Comparison of ENCODE assay signal across 10 cellular contexts in genomic region chr4:39700500-39700899, GRCh38. TPM values are rescaled to one million over a fixed set of nuclear protein-coding genes. Genes with fewer than 3 reads are reported as not detected.
DNase-seq lines count a peak whose midpoint lies in the region; TF ChIP-seq lines count a peak whose summit lies in the region.
"Had no signal": no experiment of that assay in that cellular context is flagged by ENCODE, and none has a peak within 500 bp of the region (broad histone marks: within the 10 kb centered on the region; RNA-seq: fewer than 3 reads in every experiment).

No MANE protein-coding gene starts in this region.

- H3K79me1 ChIP-seq in H9 (ENCODE audit: insufficient read depth, low read depth, low read length, poor library complexity, severe bottlenecking) = no peaks in the 10 kb centered on the region

- no peak for TF ChIP-seq POLR2A in tibial nerve (IDR thresholded peaks at IDR 0.05)

- H2BK20ac ChIP-seq in H9 (ENCODE audit: low read depth, low read length, poor library complexity, severe bottlenecking) = no peak overlapping the region

- no peak overlapping the region for H2AFZ ChIP-seq in H9 (ENCODE audit: low read length)

- no peaks in the 10 kb centered on the region for H3K27me3 Mint-ChIP-seq in H9 (ENCODE audit: low read depth)

- peak overlapping the region; percentile 99 to 100; a peak in 4 of 5 replicates for H3K4me3 Mint-ChIP-seq in H9

- no peak for DNase-seq in H9
- no peak for DNase-seq in SK-N-MC (ENCODE audit: low read depth, low spot score)
- DNase-seq in epithelial cell of proximal tubule (ENCODE audit: low read depth) = no peak
- no peak for DNase-seq in tibial nerve (ENCODE audit: low spot score in 2 of 2)
- no peak for DNase-seq in NCI-H748 (lab: John Stamatoyannopoulos, UW; ENCODE audit: unreplicated experiment)
- no peak for DNase-seq in activated CD8-positive, alpha-beta memory T cell treated with anti-CD3 and anti-CD28 coated beads, Interleukin-2, amount 50 U/mL, for 48 hours
- DNase-seq: effector CD8-positive, alpha-beta T cell; MV-4-11; nucleus accumbens had no signal

- H3K36me3 ChIP-seq in SK-N-MC (ENCODE audit: insufficient read depth, low read length) (peaks cover 35% of the 10 kb centered on the region), rectal smooth muscle tissue (ENCODE audit: control insufficient read depth, insufficient read depth, low read length) (no peaks in the 10 kb centered on the region), tibial nerve (peaks cover 0 to 13% (median 0%) of the 10 kb centered on the region in 3 donors)

- no peak overlapping the region for H3K56ac ChIP-seq in H9 (ENCODE audit: insufficient read length, low read depth, low read length)

- no peaks in the 10 kb centered on the region for H4K20me1 ChIP-seq in H9 (ENCODE audit: control insufficient read depth, insufficient read depth, insufficient read length)

- H3K36me3 Mint-ChIP-seq in H9 (ENCODE audit: insufficient read depth in 1 of 3, low read depth in 3 of 3) = peaks cover 8 to 21% (median 15%) of the 10 kb centered on the region in 3 experiments

- H3K23ac ChIP-seq in H9 (ENCODE audit: insufficient read length, low read depth, low read length) = no peak overlapping the region

- H3K4me2 ChIP-seq in H9 (ENCODE audit: insufficient read depth, insufficient read length, low read length) = no peak overlapping the region

- H4K91ac ChIP-seq in H9 (ENCODE audit: insufficient read length, low read depth, low read length) = no peak overlapping the region

- no peaks in the 10 kb centered on the region for H3K9me3 Mint-ChIP-seq in H9

- H3T11ph ChIP-seq in H9 (ENCODE audit: low read length) = no peak overlapping the region

- H2BK5ac ChIP-seq in H9 (ENCODE audit: insufficient read length, low read length) = no peak overlapping the region

- H3K9me3 ChIP-seq in H9 (ENCODE audit: control insufficient read depth, low read depth, low read length) = no peaks in the 10 kb centered on the region
- H3K9me3 ChIP-seq in SK-N-MC (ENCODE audit: low read depth, low read length) = no peaks in the 10 kb centered on the region
- no peaks in the 10 kb centered on the region for H3K9me3 ChIP-seq in tibial nerve

- no peak overlapping the region for H2BK120ac ChIP-seq in H9 (ENCODE audit: low read depth, low read length, poor library complexity, severe bottlenecking)

- H2BK12ac ChIP-seq in H9 (ENCODE audit: insufficient read length, low read depth, low read length) = no peak overlapping the region

- TF ChIP-seq EP300 in tibial nerve (IDR thresholded peaks at IDR 0.05) = no peak

- TF ChIP-seq CTCF in H9 (conservative IDR thresholded peaks at IDR 0.05) = no peak
- no peak for TF ChIP-seq CTCF in epithelial cell of proximal tubule (conservative IDR thresholded peaks at IDR 0.05; ENCODE audit: low read depth, low read length)
- TF ChIP-seq CTCF in tibial nerve (IDR thresholded peaks at IDR 0.05) = no peak

- H2BK15ac ChIP-seq in H9 (ENCODE audit: low read depth, low read length) = no peak overlapping the region

- H2AK5ac ChIP-seq in H9 (ENCODE audit: insufficient read length, low read length) = no peak overlapping the region

- H3K27ac Mint-ChIP-seq in H9 = peak overlapping the region in 2 of 3 experiments; percentile 4 to 12; a peak in 4 of 7 replicates

- no peaks in the 10 kb centered on the region; the same call in 1 of the 2 replicates for H3K4me1 ChIP-seq in H9 (ENCODE audit: insufficient read depth, low read length)
- H3K4me1 ChIP-seq in rectal smooth muscle tissue (ENCODE audit: control insufficient read depth, insufficient read depth, low read length) = peaks cover 13% of the 10 kb centered on the region
- peaks cover 0 to 47% (median 22%) of the 10 kb centered on the region in 4 donors for H3K4me1 ChIP-seq in tibial nerve

- H3K4me1 Mint-ChIP-seq in H9 = peaks cover 23 to 31% of the 10 kb centered on the region in 2 experiments

- H3K14ac ChIP-seq in H9 (ENCODE audit: insufficient read depth, low read length) = no peak overlapping the region

- H3K79me2 ChIP-seq in H9 (ENCODE audit: insufficient read depth, low read length) = peaks cover 52% of the 10 kb centered on the region

- H3K18ac ChIP-seq in H9 (ENCODE audit: insufficient read length, low read depth, low read length) = no peak overlapping the region

- peak overlapping the region; percentile 95 for H3K4me3 ChIP-seq in SK-N-MC
- peak overlapping the region; percentile 93 for H3K4me3 ChIP-seq in epithelial cell of proximal tubule (ENCODE audit: low read depth, low read length)
- H3K4me3 ChIP-seq in rectal smooth muscle tissue (ENCODE audit: low read length) = peak overlapping the region; percentile 8
- peak overlapping the region in 2 of 4 donors; percentile 9 to 95 for H3K4me3 ChIP-seq in tibial nerve

- H4K5ac ChIP-seq in H9 (ENCODE audit: insufficient read length, low read depth, low read length) = no peak overlapping the region

- WGBS in H9 (ENCODE audit: extremely low coverage, insufficient read length, low lambda C conversion rate) = no CpG with 5 or more reads among the region's 3 CpGs
- 26 to 29% methylated on average over 3 of the region's 3 CpGs for WGBS in tibial nerve, 2 donors

- peaks cover 10% of the 10 kb centered on the region for H3K23me2 ChIP-seq in H9 (ENCODE audit: insufficient read length, low read depth, low read length, poor library complexity, severe bottlenecking)

- H3K9ac ChIP-seq in H9 (ENCODE audit: extremely low read depth, insufficient read length, low read length) (no peak overlapping the region), SK-N-MC (ENCODE audit: insufficient read length) (peak overlapping the region; percentile 98), rectal smooth muscle tissue (ENCODE audit: low read length) (no peak overlapping the region)

- H3K4ac ChIP-seq in H9 (ENCODE audit: low read depth, low read length) = no peak overlapping the region

- H4K8ac ChIP-seq in H9 (replicated peaks; ENCODE audit: insufficient read length, low read depth, low read length) = no peak overlapping the region

- H3K27me3 ChIP-seq in H9 (ENCODE audit: insufficient read depth, low read length) = no peaks in the 10 kb centered on the region
- no peaks in the 10 kb centered on the region for H3K27me3 ChIP-seq in rectal smooth muscle tissue (ENCODE audit: control insufficient read depth, insufficient read depth, low read length)
- H3K27me3 ChIP-seq in tibial nerve = no peaks in the 10 kb centered on the region

- H3K27ac ChIP-seq in H9 (ENCODE audit: insufficient read length, low read depth, low read length) = no peak overlapping the region
- peak overlapping the region; percentile 29 for H3K27ac ChIP-seq in SK-N-MC
- no peak overlapping the region for H3K27ac ChIP-seq in rectal smooth muscle tissue (ENCODE audit: low read depth, low read length)
- H3K27ac ChIP-seq in tibial nerve = peak overlapping the region in 2 of 4 donors; percentile 2 to 39

RNA-seq across cellular contexts. Expression of gene UBE2K, which starts 2.6 kb away (rescaled TPM):
- total RNA-seq in H9 (2021) (151 TPM in 2 replicates), epithelial cell of proximal tubule (26.1 and 32.7 TPM in 2 replicates), tibial nerve (10 to 100 TPM; 19.0 to 28.0 (median 24.5) TPM)
